Comparison of ENCODE assay signal across 1 cellular context in genomic region chr12:98470469-98471082, GRCh38.
TF ChIP-seq lines count a peak whose summit lies in the region.

No MANE protein-coding gene starts in this region.

TF ChIP-seq in WTC11, 78 proteins besides CTCF, POLR2A, EP300 and RAD21 (continued from another document):
- TF ChIP-seq, protein P1, sequence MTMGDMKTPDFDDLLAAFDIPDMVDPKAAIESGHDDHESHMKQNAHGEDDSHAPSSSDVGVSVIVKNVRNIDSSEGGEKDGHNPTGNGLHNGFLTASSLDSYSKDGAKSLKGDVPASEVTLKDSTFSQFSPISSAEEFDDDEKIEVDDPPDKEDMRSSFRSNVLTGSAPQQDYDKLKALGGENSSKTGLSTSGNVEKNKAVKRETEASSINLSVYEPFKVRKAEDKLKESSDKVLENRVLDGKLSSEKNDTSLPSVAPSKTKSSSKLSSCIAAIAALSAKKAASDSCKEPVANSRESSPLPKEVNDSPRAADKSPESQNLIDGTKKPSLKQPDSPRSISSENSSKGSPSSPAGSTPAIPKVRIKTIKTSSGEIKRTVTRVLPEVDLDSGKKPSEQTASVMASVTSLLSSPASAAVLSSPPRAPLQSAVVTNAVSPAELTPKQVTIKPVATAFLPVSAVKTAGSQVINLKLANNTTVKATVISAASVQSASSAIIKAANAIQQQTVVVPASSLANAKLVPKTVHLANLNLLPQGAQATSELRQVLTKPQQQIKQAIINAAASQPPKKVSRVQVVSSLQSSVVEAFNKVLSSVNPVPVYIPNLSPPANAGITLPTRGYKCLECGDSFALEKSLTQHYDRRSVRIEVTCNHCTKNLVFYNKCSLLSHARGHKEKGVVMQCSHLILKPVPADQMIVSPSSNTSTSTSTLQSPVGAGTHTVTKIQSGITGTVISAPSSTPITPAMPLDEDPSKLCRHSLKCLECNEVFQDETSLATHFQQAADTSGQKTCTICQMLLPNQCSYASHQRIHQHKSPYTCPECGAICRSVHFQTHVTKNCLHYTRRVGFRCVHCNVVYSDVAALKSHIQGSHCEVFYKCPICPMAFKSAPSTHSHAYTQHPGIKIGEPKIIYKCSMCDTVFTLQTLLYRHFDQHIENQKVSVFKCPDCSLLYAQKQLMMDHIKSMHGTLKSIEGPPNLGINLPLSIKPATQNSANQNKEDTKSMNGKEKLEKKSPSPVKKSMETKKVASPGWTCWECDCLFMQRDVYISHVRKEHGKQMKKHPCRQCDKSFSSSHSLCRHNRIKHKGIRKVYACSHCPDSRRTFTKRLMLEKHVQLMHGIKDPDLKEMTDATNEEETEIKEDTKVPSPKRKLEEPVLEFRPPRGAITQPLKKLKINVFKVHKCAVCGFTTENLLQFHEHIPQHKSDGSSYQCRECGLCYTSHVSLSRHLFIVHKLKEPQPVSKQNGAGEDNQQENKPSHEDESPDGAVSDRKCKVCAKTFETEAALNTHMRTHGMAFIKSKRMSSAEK (CRISPR knock-in tag; IDR thresholded peaks at IDR 0.05; ENCODE audit: borderline replicate concordance): no peak
- TF ChIP-seq ZNF671 (CRISPR knock-in tag; IDR thresholded peaks at IDR 0.05) (no peak), IRF1 (CRISPR knock-in tag; IDR thresholded peaks at IDR 0.05) (no peak), ZNF232 (CRISPR knock-in tag; IDR thresholded peaks at IDR 0.05) (no peak), SMAD3 (CRISPR knock-in tag; IDR thresholded peaks at IDR 0.05; ENCODE audit: borderline replicate concordance) (no peak), ZNF396 (CRISPR knock-in tag; IDR thresholded peaks at IDR 0.05; ENCODE audit: borderline replicate concordance) (no peak), NR2C2 (CRISPR knock-in tag; IDR thresholded peaks at IDR 0.05) (no peak)
- TF ChIP-seq, protein P2, sequence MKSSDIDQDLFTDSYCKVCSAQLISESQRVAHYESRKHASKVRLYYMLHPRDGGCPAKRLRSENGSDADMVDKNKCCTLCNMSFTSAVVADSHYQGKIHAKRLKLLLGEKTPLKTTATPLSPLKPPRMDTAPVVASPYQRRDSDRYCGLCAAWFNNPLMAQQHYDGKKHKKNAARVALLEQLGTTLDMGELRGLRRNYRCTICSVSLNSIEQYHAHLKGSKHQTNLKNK (CRISPR knock-in tag; IDR thresholded peaks at IDR 0.05): no peak
